8 cellular contexts compared by ENCODE assay signal in genomic region chr11:67505605-67506396, GRCh38. TPM values are rescaled to one million over a fixed set of nuclear protein-coding genes. Genes with fewer than 3 reads are reported as not detected.
A peak's percentile ranks its signal among the peaks of the same experiment; 100 is the strongest.
DNase-seq lines count a peak whose midpoint lies in the region; ATAC-seq, FAIRE-seq and TF ChIP-seq lines count a peak whose summit lies in the region.

No MANE protein-coding gene starts in this region.

- peaks cover 19% of the 10 kb centered on the region for H3K36me3 Mint-ChIP-seq in T-helper 1 cell treated with Interleukin-12 subunit alpha and Interleukin-12 subunit beta and Interleukin-4 antibody, amounts not matched to agents 30 μg/mL and 1 μg/mL, for 36 hours (ENCODE audit: low read depth)
- peaks cover 5% of the 10 kb centered on the region for H3K36me3 Mint-ChIP-seq in progenitor cell of endocrine pancreas (ENCODE audit: insufficient read depth)

- H3K4me1 Mint-ChIP-seq in T-helper 1 cell treated with Interleukin-12 subunit alpha and Interleukin-12 subunit beta and Interleukin-4 antibody, amounts not matched to agents 30 μg/mL and 1 μg/mL, for 36 hours (ENCODE audit: low read depth) = peaks cover 44% of the 10 kb centered on the region
- H3K4me1 Mint-ChIP-seq in progenitor cell of endocrine pancreas (ENCODE audit: low read depth) = peaks cover 25% of the 10 kb centered on the region

- WGBS in upper lobe of left lung, 2 donors = 3 to 10% methylated on average over 6 to 13 of the region's 17 CpGs

- H3K4me1 ChIP-seq in upper lobe of left lung = peaks cover 35 to 53% (median 43%) of the 10 kb centered on the region in 4 donors

- CTCF ChIA-PET in AG04449 (lab: Yijun Ruan, JAX) = interaction anchor here (0.6 to 1.7 kb wide), 19 partner anchors 9 to 232 kb away, joined by 3 to 14 read pairs (median 4); partner anchors contain the start of genes AIP, CABP4, PPP1CA and RAD9A

- ATAC-seq in left cardiac atrium = peak; percentile 60 to 61
- ATAC-seq in upper lobe of left lung (ENCODE audit: low FRiP score in 2 of 2) = peak; percentile 76 to 90

- TF ChIP-seq POLR2A in upper lobe of left lung (IDR thresholded peaks at IDR 0.05) = peak in 2 of 4 donors; percentile 28 to 76

- peak overlapping the region; percentile 91 to 98 (median 96) for H3K27ac ChIP-seq in upper lobe of left lung

- peak overlapping the region; percentile 96 for H3K27ac Mint-ChIP-seq in T-helper 1 cell treated with Interleukin-12 subunit alpha and Interleukin-12 subunit beta and Interleukin-4 antibody, amounts not matched to agents 30 μg/mL and 1 μg/mL, for 36 hours
- H3K27ac Mint-ChIP-seq in progenitor cell of endocrine pancreas = peak overlapping the region; percentile 90

- peaks cover 5% of the 10 kb centered on the region for H3K27me3 Mint-ChIP-seq in T-helper 1 cell treated with Interleukin-12 subunit alpha and Interleukin-12 subunit beta and Interleukin-4 antibody, amounts not matched to agents 30 μg/mL and 1 μg/mL, for 36 hours (ENCODE audit: low read depth)
- peaks cover 14% of the 10 kb centered on the region for H3K27me3 Mint-ChIP-seq in progenitor cell of endocrine pancreas

- H3K9me3 Mint-ChIP-seq in T-helper 1 cell treated with Interleukin-12 subunit alpha and Interleukin-12 subunit beta and Interleukin-4 antibody, amounts not matched to agents 30 μg/mL and 1 μg/mL, for 36 hours = no peaks in the 10 kb centered on the region
- H3K9me3 Mint-ChIP-seq in progenitor cell of endocrine pancreas (ENCODE audit: low read depth) = no peaks in the 10 kb centered on the region

- no peaks in the 10 kb centered on the region for H3K27me3 ChIP-seq in upper lobe of left lung

- intact Hi-C loops in left cardiac atrium (cut with DNase I) = loop anchor here (5.0 to 10.0 kb wide), 3 partner anchors 56 to 111 kb away; partner anchors contain the start of genes PPP1CA (in 1 of the 2), RAD9A (in 1 of the 2) and TBC1D10C (in 1 of the 2)

- TF ChIP-seq CTCF in AG04449 (IDR thresholded peaks at IDR 0.05; ENCODE audit: insufficient read depth, low read length, missing control alignments) (peak; percentile 98), progenitor cell of endocrine pancreas (IDR thresholded peaks at IDR 0.05; ENCODE audit: unreplicated experiment) (peak; percentile 97), upper lobe of left lung (IDR thresholded peaks at IDR 0.05) (peak; percentile 98 to 99 (median 99))

- H3K4me3 Mint-ChIP-seq in T-helper 1 cell treated with Interleukin-12 subunit alpha and Interleukin-12 subunit beta and Interleukin-4 antibody, amounts not matched to agents 30 μg/mL and 1 μg/mL, for 36 hours = peak overlapping the region; percentile 91
- peak overlapping the region; percentile 81 for H3K4me3 Mint-ChIP-seq in progenitor cell of endocrine pancreas (ENCODE audit: low read depth)

- FAIRE-seq in GM19239 (lab: Jason Lieb, UNC) = peak; percentile 89

- no peak for DNase-seq in AG04449 (ENCODE audit: low read depth, low spot score)
- DNase-seq in GM19239 (ENCODE audit: insufficient read length, low spot score) = peak; percentile 85
- DNase-seq in NCI-H1436 (lab: John Stamatoyannopoulos, UW) = peak; percentile 73
- peak; percentile 76 for DNase-seq in amniotic stem cell (lab: John Stamatoyannopoulos, UW)
- DNase-seq in left cardiac atrium = peak; percentile 92
- DNase-seq in progenitor cell of endocrine pancreas (ENCODE audit: low spot score, unreplicated experiment) = peak; percentile 77
- peak; percentile 93 to 98 for DNase-seq in upper lobe of left lung

- no peak for TF ChIP-seq EP300 in upper lobe of left lung (IDR thresholded peaks at IDR 0.05)

- H3K9me3 ChIP-seq in upper lobe of left lung = no peaks in the 10 kb centered on the region

- POLR2A ChIA-PET in AG04449 (lab: Yijun Ruan, JAX) = no interaction called here

- H3K36me3 ChIP-seq in upper lobe of left lung = peaks cover 0 to 16% (median 10%) of the 10 kb centered on the region in 4 donors

- H3K4me3 ChIP-seq in AG04449 (ENCODE audit: low read depth, low read length) = peak overlapping the region; percentile 76
- peak overlapping the region; percentile 49 to 96 (median 80) for H3K4me3 ChIP-seq in upper lobe of left lung

RNA-seq across cellular contexts. Expression of gene PITPNM1, which starts 0.6 kb away (rescaled TPM):
- total RNA-seq in left cardiac atrium (10 to 100 TPM; 27.7 to 34.7 TPM), progenitor cell of endocrine pancreas (67.9 and 76.3 TPM in 2 replicates), upper lobe of left lung (10 to 100 TPM; 32.0 to 90.1 (median 40.7) TPM)

RNA-seq across cellular contexts. Expression of gene CDK2AP2, which starts 2.2 kb away (rescaled TPM):
- 10 to 100 TPM; 44.8 to 60.9 TPM for total RNA-seq in left cardiac atrium
- 35.0 and 35.7 TPM in 2 replicates for total RNA-seq in progenitor cell of endocrine pancreas
- total RNA-seq in upper lobe of left lung = 100 to 1,000 TPM in 2 of 6 donors, 10 to 100 TPM in 4; 36.7 to 119 (median 89.0) TPM

RNA-seq across cellular contexts. Expression of gene CABP2, which starts 17.4 kb away (rescaled TPM):
- total RNA-seq in left cardiac atrium = not detected
- total RNA-seq in progenitor cell of endocrine pancreas = not detected in 2 replicates
- total RNA-seq in upper lobe of left lung = not detected

RNA-seq across cellular contexts. Expression of gene AIP, which starts 23.0 kb away (rescaled TPM):
- total RNA-seq in left cardiac atrium (10 to 100 TPM; 50.5 to 51.2 TPM), progenitor cell of endocrine pancreas (39.2 and 39.5 TPM in 2 replicates), upper lobe of left lung (100 to 1,000 TPM in 1 of 6 donors, 10 to 100 TPM in 5; 51.1 to 101 (median 75.3) TPM)

RNA-seq across cellular contexts. Expression of gene TMEM134, which starts 36.8 kb away (rescaled TPM):
- total RNA-seq in left cardiac atrium (10 to 100 TPM; 50.5 to 58.1 TPM), progenitor cell of endocrine pancreas (63.3 and 68.6 TPM in 2 replicates), upper lobe of left lung (100 to 1,000 TPM in 1 of 6 donors, 10 to 100 TPM in 5; 51.2 to 102 (median 75.2) TPM)
